9 cellular contexts compared by ENCODE assay signal in genomic region chr18:75797046-75797445, GRCh38.
"Had no signal": no experiment of that assay in that cellular context is flagged by ENCODE, and none has a peak within 500 bp of the region (broad histone marks: within the 10 kb centered on the region; RNA-seq: fewer than 3 reads in every experiment).

No MANE protein-coding gene starts in this region.

- H3K9ac ChIP-seq: GM23248 had no signal

- H3K4me1 ChIP-seq: HAP-1 had no signal

- H3K36me3 Mint-ChIP-seq: IgD-negative memory B cell had no signal

- H3K4me3 Mint-ChIP-seq: HFFc6, IgD-negative memory B cell had no signal

- H3K4me1 Mint-ChIP-seq: IgD-negative memory B cell had no signal

- H3K27ac ChIP-seq: GM23248, HL-60 had no signal

- H3K4me3 ChIP-seq: GM23248, HAP-1 had no signal

- H3K36me3 ChIP-seq: HAP-1 had no signal

- H2AFZ ChIP-seq: GM23248 had no signal

- DNase-seq: GM23248, GOT3, H7, HFFc6 had no signal

- H3K9me3 ChIP-seq: HAP-1 had no signal

- ATAC-seq: HCT116, HepG2 had no signal

- H3K27me3 Mint-ChIP-seq: IgD-negative memory B cell had no signal

- FAIRE-seq: HepG2 had no signal
